ENCODE assay signal across 13 cellular contexts in the genomic region with DNA sequence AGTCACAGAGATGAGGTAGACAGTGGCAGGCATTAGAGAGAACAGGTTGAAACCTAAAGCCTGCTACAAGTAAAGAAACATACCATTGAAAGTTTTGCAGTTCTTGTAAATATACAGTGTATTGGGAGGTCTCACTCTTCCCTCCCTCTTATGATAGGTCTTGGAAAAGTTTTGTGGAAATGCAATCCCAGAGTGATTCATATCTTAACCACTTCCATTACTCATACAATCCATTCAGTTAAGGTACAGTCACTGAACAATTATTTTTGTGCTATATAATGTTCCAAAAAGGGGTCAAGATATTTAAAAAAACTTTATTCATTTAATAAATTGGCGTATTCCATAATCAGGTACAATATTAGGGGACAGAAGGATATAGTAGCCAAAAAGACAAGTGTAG.
DNase-seq lines count a peak whose midpoint lies in the region; TF ChIP-seq lines count a peak whose summit lies in the region.
"Had no signal": no experiment of that assay in that cellular context is flagged by ENCODE, and none has a peak within 500 bp of the region (broad histone marks: within the 10 kb centered on the region; RNA-seq: fewer than 3 reads in every experiment).

No MANE protein-coding gene starts in this region.

- no peaks in the 10 kb centered on the region for H3K79me2 ChIP-seq in fibroblast of lung (ENCODE audit: control insufficient read depth, insufficient read depth, low read length)

- H3K27me3 ChIP-seq in SJSA1 (replicated peaks) (no peaks in the 10 kb centered on the region), fibroblast of lung (ENCODE audit: control insufficient read depth, insufficient read depth, low read length) (no peaks in the 10 kb centered on the region), right atrium auricular region (no peaks in the 10 kb centered on the region)

- H3K9me3 ChIP-seq in SJSA1 (replicated peaks) (no peaks in the 10 kb centered on the region), fibroblast of lung (ENCODE audit: control insufficient read depth, insufficient read depth, low read depth, low read length) (no peaks in the 10 kb centered on the region), right atrium auricular region (no peaks in the 10 kb centered on the region)
- H3K9me3 ChIP-seq: thoracic aorta had no signal

- no peaks in the 10 kb centered on the region for H4K20me1 ChIP-seq in fibroblast of lung (ENCODE audit: control insufficient read depth, extremely low read depth, insufficient read depth, low read length)

- no peak overlapping the region for H2AFZ ChIP-seq in fibroblast of lung (ENCODE audit: low read length)

- H3K27ac ChIP-seq in SJSA1 (peak overlapping the region; percentile 84), fibroblast of lung (ENCODE audit: insufficient read depth, low read length) (peak overlapping the region; percentile 16), right atrium auricular region (no peak overlapping the region)
- H3K27ac ChIP-seq: thoracic aorta had no signal

- H3K4me1 ChIP-seq in SJSA1 (replicated peaks) (peaks cover 29% of the 10 kb centered on the region), fibroblast of lung (ENCODE audit: control insufficient read depth, extremely low read depth, insufficient read depth, low read length) (peaks cover 11% of the 10 kb centered on the region), right atrium auricular region (no peaks in the 10 kb centered on the region)

- no peaks in the 10 kb centered on the region for H3K36me3 ChIP-seq in SJSA1
- no peaks in the 10 kb centered on the region for H3K36me3 ChIP-seq in fibroblast of lung (ENCODE audit: control insufficient read depth, insufficient read depth, low read length)
- no peaks in the 10 kb centered on the region for H3K36me3 ChIP-seq in right atrium auricular region
- H3K36me3 ChIP-seq: thoracic aorta had no signal

- peak overlapping the region; percentile 56 for H3K4me2 ChIP-seq in fibroblast of lung (ENCODE audit: extremely low read depth, insufficient read depth, low read length)

- no peak for TF ChIP-seq CTCF in fibroblast of lung (conservative IDR thresholded peaks at IDR 0.05 in 1 of 2, IDR thresholded peaks at IDR 0.05 in 1 of 2; ENCODE audit: low read depth in 1 of 2, low read length in 2 of 2)
- no peak for TF ChIP-seq CTCF in right atrium auricular region (IDR thresholded peaks at IDR 0.05)

- DNase-seq in GM04504 (ENCODE audit: low read depth) (peak; percentile 25), SJSA1 (ENCODE audit: low read depth in 1 of 2, low spot score in 2 of 2) (peak in 1 of 2 experiments; percentile 71), fibroblast of lung (ENCODE audit: low read depth in 2 of 2) (peak; percentile 79 to 90), skeletal muscle cell (ENCODE audit: low read depth) (peak; percentile 53), GM19238 (ENCODE audit: insufficient read length, low spot score) (no peak), GDM1 (lab: John Stamatoyannopoulos, UW) (no peak), right atrium auricular region (ENCODE audit: low spot score) (no peak), mucosa of gallbladder (ENCODE audit: low spot score) (no peak)
- DNase-seq: anterior cingulate cortex, endodermal cell, immature natural killer cell, NCI-H510A had no signal

- no peak overlapping the region for H3K9ac ChIP-seq in fibroblast of lung (ENCODE audit: insufficient read depth, low read length)

- H3K4me3 ChIP-seq in SJSA1 (no peak overlapping the region), fibroblast of lung (replicated peaks in 1 of 4; ENCODE audit: control extremely low read depth in 1 of 4, insufficient read depth in 1 of 4, low read depth in 3 of 4, low read length in 4 of 4) (no peak overlapping the region), skeletal muscle cell (ENCODE audit: low read depth, low read length) (no peak overlapping the region), right atrium auricular region (no peak overlapping the region)
- H3K4me3 ChIP-seq: thoracic aorta had no signal

Comparison
In these comparisons a context has a peak if more than half of its experiments do, and no peak if none do; other contexts are left out.
1. DNase-seq: peak in GM04504 (single experiment), fibroblast of lung (2 of 2) and skeletal muscle cell (single experiment); none in GM19238 (single experiment), GDM1 (single experiment), right atrium auricular region (single experiment) and mucosa of gallbladder (single experiment).
2. H3K27ac ChIP-seq: peak in SJSA1 (single experiment) and fibroblast of lung (single experiment); none in right atrium auricular region (0 of 2).